ENCODE assay signal across 9 cellular contexts in the genomic region with DNA sequence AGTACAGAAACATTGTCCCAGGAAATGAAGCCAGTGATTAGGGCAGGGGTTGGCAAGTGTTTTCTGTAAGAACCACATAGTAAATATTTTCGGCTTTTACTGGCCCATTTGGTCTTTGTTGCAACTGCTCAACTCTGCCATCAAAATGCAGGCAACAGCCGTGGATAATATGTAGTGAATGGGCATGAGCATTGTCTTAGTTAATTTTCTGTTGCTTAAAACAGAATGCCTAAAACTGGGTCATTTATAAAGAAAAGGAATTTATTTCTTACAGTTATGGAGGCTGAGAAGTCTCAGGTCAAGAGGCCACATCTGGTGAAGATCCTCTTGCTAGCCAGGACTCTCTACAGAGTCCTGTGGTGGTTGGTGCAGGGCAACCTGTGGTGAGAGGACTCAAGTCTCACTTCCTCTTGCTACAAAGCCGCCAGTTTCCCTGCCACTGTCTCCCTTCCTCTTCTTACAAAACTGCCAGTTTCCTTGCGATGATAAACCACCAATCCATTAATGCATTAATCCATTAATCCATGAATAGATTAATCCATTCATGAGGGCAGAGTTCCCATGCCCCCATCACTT.
A peak's percentile ranks its signal among the peaks of the same experiment; 100 is the strongest.
DNase-seq lines count a peak whose midpoint lies in the region; ATAC-seq and TF ChIP-seq lines count a peak whose summit lies in the region.
"Had no signal": no experiment of that assay in that cellular context is flagged by ENCODE, and none has a peak within 500 bp of the region (broad histone marks: within the 10 kb centered on the region; RNA-seq: fewer than 3 reads in every experiment).

No MANE protein-coding gene starts in this region.

- ATAC-seq in GM19025 (IDR thresholded peaks at IDR 0.05; ENCODE audit: low read depth, unreplicated experiment): peak; percentile 89
- peak; percentile 91 for ATAC-seq in HG02938 (IDR thresholded peaks at IDR 0.05; ENCODE audit: unreplicated experiment)
- ATAC-seq in stimulated activated memory B cell treated with anti-CD40 and anti-IgM and Interleukin-4, amounts not matched to agents 10 μg/mL and 1 μg/mL and 100 μg/mL, for 72 hours: peak; percentile 96
- no peak for ATAC-seq in activated T-cell treated with anti-CD3 and anti-CD28 coated beads, Interleukin-2, amount 50 U/mL, for 4 hours

- peak overlapping the region; percentile 50 for H3K4me2 ChIP-seq in OCI-LY7 (ENCODE audit: low read length)

- peaks cover 10% of the 10 kb centered on the region for H3K4me1 Mint-ChIP-seq in stimulated activated memory B cell treated with anti-CD40 and anti-IgM and Interleukin-4, amounts not matched to agents 10 μg/mL and 1 μg/mL and 100 μg/mL, for 72 hours
- no peaks in the 10 kb centered on the region for H3K4me1 Mint-ChIP-seq in activated T-cell treated with anti-CD3 and anti-CD28 coated beads, Interleukin-2, amount 50 U/mL, for 4 hours (ENCODE audit: low read depth)

- H3K9me2 ChIP-seq in OCI-LY7 (ENCODE audit: insufficient read depth, low read length): no peaks in the 10 kb centered on the region

- H3K79me2 ChIP-seq in OCI-LY7 (ENCODE audit: insufficient read depth, low read depth, low read length): no peaks in the 10 kb centered on the region

- no peaks in the 10 kb centered on the region for H4K20me1 ChIP-seq in OCI-LY7 (ENCODE audit: insufficient read depth, low read length)

- intact Hi-C loops in OCI-LY7 (cut with micrococcal nuclease; ENCODE audit: unreplicated experiment): loop anchor here (2.0 to 5.0 kb wide), 3 partner anchors 155 to 285 kb away; a partner anchor contains a TSS

- no TSS peak for BruUV-seq in OCI-LY7 (replicated peaks; lab: Mats Ljungman, UMichigan)

- no peak overlapping the region for H2AFZ ChIP-seq in OCI-LY7 (ENCODE audit: low read length)

- H3K4me3 Mint-ChIP-seq in stimulated activated memory B cell treated with anti-CD40 and anti-IgM and Interleukin-4, amounts not matched to agents 10 μg/mL and 1 μg/mL and 100 μg/mL, for 72 hours: no peak overlapping the region
- no peak overlapping the region for H3K4me3 Mint-ChIP-seq in activated T-cell treated with anti-CD3 and anti-CD28 coated beads, Interleukin-2, amount 50 U/mL, for 4 hours

- H3K36me3 Mint-ChIP-seq in stimulated activated memory B cell treated with anti-CD40 and anti-IgM and Interleukin-4, amounts not matched to agents 10 μg/mL and 1 μg/mL and 100 μg/mL, for 72 hours: no peaks in the 10 kb centered on the region
- H3K36me3 Mint-ChIP-seq in activated T-cell treated with anti-CD3 and anti-CD28 coated beads, Interleukin-2, amount 50 U/mL, for 4 hours (ENCODE audit: insufficient read depth): no peaks in the 10 kb centered on the region

- H3K27me3 Mint-ChIP-seq in stimulated activated memory B cell treated with anti-CD40 and anti-IgM and Interleukin-4, amounts not matched to agents 10 μg/mL and 1 μg/mL and 100 μg/mL, for 72 hours: peaks cover 31% of the 10 kb centered on the region
- peaks cover 6% of the 10 kb centered on the region for H3K27me3 Mint-ChIP-seq in activated T-cell treated with anti-CD3 and anti-CD28 coated beads, Interleukin-2, amount 50 U/mL, for 4 hours (ENCODE audit: low read depth)

- no peaks in the 10 kb centered on the region for H3K9me3 ChIP-seq in OCI-LY7 (ENCODE audit: low read length)

- H3K4me3 ChIP-seq in OCI-LY7 (ENCODE audit: low read depth, low read length, poor library complexity, severe bottlenecking): no peak overlapping the region

- DNase-seq in OCI-LY7 (ENCODE audit: low spot score) (peak; percentile 85), NCI-H2107 (lab: John Stamatoyannopoulos, UW) (no peak)
- no peak for DNase-seq in activated T-cell treated with anti-CD3 and anti-CD28 coated beads, Interleukin-2, amount 50 U/mL, for 4 hours
- DNase-seq in activated naive CD4-positive, alpha-beta T cell (lab: John Stamatoyannopoulos, UW): no peak
- DNase-seq: activated CD4-positive, alpha-beta T cell treated with anti-CD3 and anti-CD28 coated beads, Interleukin-2, amount 50 U/mL, for 1 hour had no signal

- no peak overlapping the region for H3K27ac Mint-ChIP-seq in stimulated activated memory B cell treated with anti-CD40 and anti-IgM and Interleukin-4, amounts not matched to agents 10 μg/mL and 1 μg/mL and 100 μg/mL, for 72 hours

- TF ChIP-seq CTCF in OCI-LY7 (conservative IDR thresholded peaks at IDR 0.05; ENCODE audit: low read length): no peak

- H3K36me3 ChIP-seq in OCI-LY7 (ENCODE audit: insufficient read depth, low read length): no peaks in the 10 kb centered on the region

- no peaks in the 10 kb centered on the region for H3K9me3 Mint-ChIP-seq in stimulated activated memory B cell treated with anti-CD40 and anti-IgM and Interleukin-4, amounts not matched to agents 10 μg/mL and 1 μg/mL and 100 μg/mL, for 72 hours
- H3K9me3 Mint-ChIP-seq in activated T-cell treated with anti-CD3 and anti-CD28 coated beads, Interleukin-2, amount 50 U/mL, for 4 hours: no peaks in the 10 kb centered on the region

- H3K27ac ChIP-seq in OCI-LY7 (ENCODE audit: low read depth, low read length, poor library complexity, severe bottlenecking): no peak overlapping the region
- H3K27ac ChIP-seq: epithelial cell of prostate had no signal

- H3K4me1 ChIP-seq in OCI-LY7 (ENCODE audit: insufficient read depth, low read length, poor library complexity, severe bottlenecking): peaks cover 18% of the 10 kb centered on the region

- POLR2A ChIA-PET in OCI-LY7 (lab: Charles Lee): no interaction called here

- CTCF ChIA-PET in OCI-LY7 (lab: Charles Lee; ENCODE audit: unreplicated experiment): no interaction called here

Comparison
In these comparisons a context has a peak if more than half of its experiments do, and no peak if none do; other contexts are left out.
1. ATAC-seq: peak in GM19025 (single experiment), HG02938 (single experiment) and stimulated activated memory B cell treated with anti-CD40 and anti-IgM and Interleukin-4, amounts not matched to agents 10 μg/mL and 1 μg/mL and 100 μg/mL, for 72 hours (single experiment); none in activated T-cell treated with anti-CD3 and anti-CD28 coated beads, Interleukin-2, amount 50 U/mL, for 4 hours (0 of 2).